30 cellular contexts compared by ENCODE assay signal in the genomic region with DNA sequence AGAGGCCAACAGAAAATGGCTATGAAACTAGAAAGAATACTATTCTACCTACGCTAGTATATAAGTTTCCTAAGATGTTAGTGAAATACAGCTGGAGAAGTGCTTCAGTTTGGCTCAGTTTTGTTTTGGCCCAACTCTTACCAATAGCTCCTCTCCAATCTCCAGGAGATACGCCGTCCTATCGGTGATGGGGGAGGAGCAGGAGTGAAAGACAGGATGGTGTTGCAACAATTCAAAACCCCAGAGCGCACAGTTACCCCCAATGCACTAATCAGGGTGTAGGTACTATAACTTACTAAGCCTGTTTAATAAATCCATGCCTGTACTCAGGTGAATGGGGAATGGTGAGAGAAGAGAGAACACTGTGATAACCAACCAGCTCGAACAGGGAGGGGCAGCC.
"Had no signal": no experiment of that assay in that cellular context is flagged by ENCODE, and none has a peak within 500 bp of the region (broad histone marks: within the 10 kb centered on the region; RNA-seq: fewer than 3 reads in every experiment).

No MANE protein-coding gene starts in this region.

- H3K27ac ChIP-seq: adrenal gland, body of pancreas had no signal

- H3K4me1 ChIP-seq: adrenal gland, body of pancreas had no signal

- FAIRE-seq: colon, frontal cortex had no signal

- ATAC-seq: activated CD4-positive, alpha-beta T cell treated with anti-CD3 and anti-CD28 coated beads for 36 hours; activated CD8-positive, alpha-beta memory T cell treated with anti-CD3 and anti-CD28 coated beads, Interleukin-2, amount 10 ng/mL, durations not matched to agents 7 days and 5 days; activated CD8-positive, alpha-beta T cell treated with anti-CD3 and anti-CD28 coated beads, Interleukin-2, amount 10 ng/mL, durations not matched to agents 7 days and 5 days; activated naive CD8-positive, alpha-beta T cell treated with anti-CD3 and anti-CD28 coated beads, Interleukin-2, amount 50 U/mL, for 24 hours; body of pancreas; effector memory CD8-positive, alpha-beta T cell; T-helper 17 cell had no signal

- DNase-seq: activated CD4-positive, alpha-beta memory T cell treated with anti-CD3 and anti-CD28 coated beads for 36 hours; activated CD4-positive, alpha-beta T cell treated with anti-CD3 and anti-CD28 coated beads for 36 hours; activated CD4-positive, alpha-beta T cell treated with anti-CD3 and anti-CD28 coated beads, Interleukin-2, amount 10 ng/mL, durations not matched to agents 24 days and 14 days; activated CD4-positive, CD25-positive, alpha-beta regulatory T cell; activated CD4-positive, CD25-positive, alpha-beta regulatory T cell treated with anti-CD3 and anti-CD28 coated beads, Interleukin-2, amount 50 U/mL, for 72 hours; activated CD8-positive, alpha-beta memory T cell treated with anti-CD3 and anti-CD28 coated beads, Interleukin-2, amount 10 ng/mL, durations not matched to agents 7 days and 5 days; activated CD8-positive, alpha-beta memory T cell treated with anti-CD3 and anti-CD28 coated beads, Interleukin-2, amount 50 U/mL, for 4 hours; activated CD8-positive, alpha-beta T cell treated with anti-CD3 and anti-CD28 coated beads, Interleukin-2, amount 10 ng/mL, durations not matched to agents 7 days and 5 days; activated effector memory CD4-positive, alpha-beta T cell treated with anti-CD3 and anti-CD28 coated beads, Interleukin-2, amount 50 U/mL, for 16 hours; activated naive CD4-positive, alpha-beta T cell treated with anti-CD3 and anti-CD28 coated beads for 36 hours; activated naive CD8-positive, alpha-beta T cell treated with anti-CD3 and anti-CD28 coated beads for 36 hours; activated naive CD8-positive, alpha-beta T cell treated with anti-CD3 and anti-CD28 coated beads, Interleukin-2, amount 50 U/mL, for 24 hours; activated T-cell treated with anti-CD3 and anti-CD28 coated beads, Interleukin-2, amount 50 U/mL, for 1 hour; activated T-cell treated with anti-CD3 and anti-CD28 coated beads, Interleukin-2, amount 50 U/mL, for 48 hours; adrenal gland; amygdala; aorta; body of pancreas; caudate nucleus; cortex of kidney; dermis blood vessel endothelial cell; effector CD4-positive, alpha-beta T cell; effector memory CD8-positive, alpha-beta T cell; erythroblast; head of caudate nucleus; T-helper 17 cell; T1000 had no signal

- H3K9me3 ChIP-seq: adrenal gland, body of pancreas, esophagus muscularis mucosa had no signal

- H3K36me3 ChIP-seq: adrenal gland, esophagus muscularis mucosa had no signal

- H3K4me3 ChIP-seq: adrenal gland, body of pancreas, esophagus muscularis mucosa had no signal

- H3K27me3 ChIP-seq: adrenal gland, body of pancreas, esophagus muscularis mucosa had no signal
